17 cellular contexts compared by ENCODE assay signal in the genomic region with DNA sequence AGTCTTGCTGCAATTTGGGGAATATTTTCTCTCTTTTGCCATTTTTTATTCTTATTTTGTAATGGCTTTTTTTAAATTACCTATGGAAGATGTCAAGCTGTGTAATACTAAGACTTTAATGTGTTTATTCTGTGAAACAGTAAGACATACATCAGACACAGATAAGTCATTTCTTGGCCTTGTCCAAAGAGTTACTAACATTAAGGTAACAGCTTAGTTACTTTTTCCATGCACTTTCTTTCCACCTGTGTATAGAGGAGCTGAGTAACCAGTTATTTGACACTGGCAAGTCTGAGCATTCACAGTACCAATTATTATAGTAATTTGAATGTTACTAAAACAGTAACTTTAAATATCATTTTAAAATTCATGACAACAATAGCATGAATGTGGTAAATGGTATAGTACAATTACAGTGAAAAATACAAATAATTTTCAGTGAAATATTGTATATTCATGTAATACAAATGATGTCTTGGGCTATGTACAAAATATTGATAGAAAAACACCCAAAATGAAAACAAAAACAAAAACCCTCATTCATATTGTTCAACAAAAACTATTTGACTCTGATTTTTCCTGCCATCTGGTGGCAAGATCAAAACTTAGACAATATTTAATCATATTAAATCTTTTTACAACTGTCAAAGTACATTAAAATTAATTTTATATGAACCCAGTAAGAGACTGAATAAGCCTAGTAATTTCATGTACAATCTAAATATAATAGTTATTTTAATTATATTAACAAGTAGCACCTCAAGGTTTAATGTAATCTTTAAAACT.
DNase-seq lines count a peak whose midpoint lies in the region; ATAC-seq and TF ChIP-seq lines count a peak whose summit lies in the region.
"Had no signal": no experiment of that assay in that cellular context is flagged by ENCODE, and none has a peak within 500 bp of the region (broad histone marks: within the 10 kb centered on the region; RNA-seq: fewer than 3 reads in every experiment).

No MANE protein-coding gene starts in this region.

- TF ChIP-seq CTCF in C4-2B (conservative IDR thresholded peaks at IDR 0.05) (peak; percentile 41), chondrocyte (IDR thresholded peaks at IDR 0.05) (peak; percentile 80), osteocyte (IDR thresholded peaks at IDR 0.05) (peak; percentile 51)

- H3K27ac ChIP-seq in C4-2B, result no peak overlapping the region
- H3K27ac ChIP-seq: colonic mucosa, neutrophil had no signal

- H3K27me3 Mint-ChIP-seq in chondrocyte (ENCODE audit: low read depth) (no peaks in the 10 kb centered on the region), osteocyte (ENCODE audit: unreplicated experiment) (no peaks in the 10 kb centered on the region)
- H3K27me3 Mint-ChIP-seq: CD4-positive, CD25-positive, alpha-beta regulatory T cell had no signal

- ATAC-seq in HG02884 (IDR thresholded peaks at IDR 0.05; ENCODE audit: unreplicated experiment), result no peak
- no peak for ATAC-seq in GM21390 (IDR thresholded peaks at IDR 0.05; ENCODE audit: unreplicated experiment)
- ATAC-seq: HepG2, sciatic nerve had no signal

- H3K4me1 Mint-ChIP-seq in chondrocyte (ENCODE audit: low read depth) (no peaks in the 10 kb centered on the region), osteocyte (ENCODE audit: unreplicated experiment) (peaks cover 3% of the 10 kb centered on the region)
- H3K4me1 Mint-ChIP-seq: CD4-positive, CD25-positive, alpha-beta regulatory T cell had no signal

- H3K4me3 Mint-ChIP-seq in chondrocyte (ENCODE audit: unreplicated experiment) (no peak overlapping the region), osteocyte (ENCODE audit: unreplicated experiment) (no peak overlapping the region)
- H3K4me3 Mint-ChIP-seq: CD4-positive, CD25-positive, alpha-beta regulatory T cell; mesothelial cell of epicardium; T-helper 1 cell treated with Interleukin-12 subunit alpha and Interleukin-12 subunit beta and Interleukin-4 antibody, amounts not matched to agents 30 μg/mL and 1 μg/mL, for 36 hours had no signal

- H3K9me3 Mint-ChIP-seq in chondrocyte (ENCODE audit: low read depth) (peaks cover 10% of the 10 kb centered on the region), osteocyte (ENCODE audit: unreplicated experiment) (peaks cover 12% of the 10 kb centered on the region)
- H3K9me3 Mint-ChIP-seq: T-helper 1 cell treated with Interleukin-12 subunit alpha and Interleukin-12 subunit beta and Interleukin-4 antibody, amounts not matched to agents 30 μg/mL and 1 μg/mL, for 36 hours had no signal

- H3K27ac Mint-ChIP-seq in chondrocyte (ENCODE audit: unreplicated experiment), result no peak overlapping the region
- no peak overlapping the region for H3K27ac Mint-ChIP-seq in osteocyte (ENCODE audit: unreplicated experiment)
- H3K27ac Mint-ChIP-seq: CD4-positive, CD25-positive, alpha-beta regulatory T cell; mesothelial cell of epicardium; T-helper 1 cell treated with Interleukin-12 subunit alpha and Interleukin-12 subunit beta and Interleukin-4 antibody, amounts not matched to agents 30 μg/mL and 1 μg/mL, for 36 hours had no signal

- DNase-seq in NAMALWA (ENCODE audit: low spot score) (peak; percentile 38), chondrocyte (ENCODE audit: low spot score) (no peak), osteocyte (ENCODE audit: extremely low spot score, unreplicated experiment) (no peak), NCI-H1105 (lab: John Stamatoyannopoulos, UW) (no peak)
- DNase-seq: activated effector memory CD4-positive, alpha-beta T cell treated with anti-CD3 and anti-CD28 coated beads, Interleukin-2, amount 50 U/mL, for 16 hours; CD4-positive, CD25-positive, alpha-beta regulatory T cell; colonic mucosa; NCI-H526 treated with DMSO at 0.1 percent for 48 hours; substantia nigra had no signal

- no peaks in the 10 kb centered on the region for H3K36me3 Mint-ChIP-seq in chondrocyte (ENCODE audit: low read depth)
- H3K36me3 Mint-ChIP-seq in osteocyte (ENCODE audit: unreplicated experiment), result no peaks in the 10 kb centered on the region
- H3K36me3 Mint-ChIP-seq: CD4-positive, CD25-positive, alpha-beta regulatory T cell; mesothelial cell of epicardium had no signal
